Comparison of ENCODE assay signal across 1 cellular context in genomic region chr1:44819594-44820327, GRCh38.
TF ChIP-seq lines count a peak whose summit lies in the region.

No MANE protein-coding gene starts in this region.

TF ChIP-seq in GM12878, 131 proteins besides CTCF, POLR2A, EP300 and RAD21 (continued from another document):
- TF ChIP-seq TBL1XR1 (IDR thresholded peaks at IDR 0.05; ENCODE audit: low read depth, low read length) (peak; percentile 27; the same call in 1 of the 2 replicates), RFX5 (IDR thresholded peaks at IDR 0.05; ENCODE audit: low read depth, low read length) (no peak), TARDBP (IDR thresholded peaks at IDR 0.05; ENCODE audit: borderline replicate concordance) (peak; percentile 98), NRF1 (conservative IDR thresholded peaks at IDR 0.05; ENCODE audit: low read depth, low read length) (no peak), CREB1 (IDR thresholded peaks at IDR 0.05; ENCODE audit: low read depth) (peak; percentile 68), ESRRA (IDR thresholded peaks at IDR 0.05; ENCODE audit: low read length) (peak; percentile 90), MEF2B (IDR thresholded peaks at IDR 0.05; ENCODE audit: partially characterized antibody, poor library complexity, severe bottlenecking) (peak; percentile 57), SMAD1 (IDR thresholded peaks at IDR 0.05; ENCODE audit: low read depth, partially characterized antibody) (peak; percentile 99), MTA3 (IDR thresholded peaks at IDR 0.05; ENCODE audit: borderline replicate concordance, low read length) (peak; percentile 100), TAF1 (IDR thresholded peaks at IDR 0.05; ENCODE audit: borderline replicate concordance, low read depth, low read length) (peak; percentile 61; the same call in 1 of the 2 replicates), ASH2L (IDR thresholded peaks at IDR 0.05; ENCODE audit: borderline replicate concordance, low read depth) (no peak), RELB (IDR thresholded peaks at IDR 0.05; ENCODE audit: low read depth) (peak; percentile 25; the same call in 1 of the 2 replicates), ZBTB4 (CRISPR knock-in tag; IDR thresholded peaks at IDR 0.05) (peak; percentile 91), ATF7 (IDR thresholded peaks at IDR 0.05; ENCODE audit: low read depth) (peak; percentile 61), CBFB (IDR thresholded peaks at IDR 0.05; ENCODE audit: low read depth) (peak; percentile 100), PML (IDR thresholded peaks at IDR 0.05; ENCODE audit: low read length) (peak; percentile 100), RAD51 (IDR thresholded peaks at IDR 0.05) (peak; percentile 65), PAX5 (IDR thresholded peaks at IDR 0.05; ENCODE audit: borderline replicate concordance, low read depth, low read length) (peak; percentile 81), ZNF622 (IDR thresholded peaks at IDR 0.05) (no peak), ZNF207 (IDR thresholded peaks at IDR 0.05; ENCODE audit: borderline replicate concordance) (0 out of 2 replicates have a peak, but pooled peaks have one; percentile 83)
